Comparison of ENCODE assay signal across 2 cellular contexts in genomic region chr1:47627016-47627415, GRCh38.
TF ChIP-seq lines count a peak whose summit lies in the region.

No MANE protein-coding gene starts in this region.

TF ChIP-seq in HEK293, 187 proteins besides CTCF, POLR2A, EP300 and RAD21 (continued from another document):
- TF ChIP-seq INSM2 (tag by site-specific recombination; IDR thresholded peaks at IDR 0.05) (no peak), ZNF341 (tag by site-specific recombination; IDR thresholded peaks at IDR 0.05; ENCODE audit: low read depth) (no peak), GLI4 (tag by site-specific recombination; IDR thresholded peaks at IDR 0.05) (no peak), WT1 (tag by site-specific recombination; IDR thresholded peaks at IDR 0.05) (no peak), PBX3 (CRISPR knock-in tag; IDR thresholded peaks at IDR 0.05) (no peak), ZNF510 (tag by site-specific recombination; IDR thresholded peaks at IDR 0.05; ENCODE audit: insufficient replicate concordance) (no peak), ZNF433 (tag by site-specific recombination; IDR thresholded peaks at IDR 0.05; ENCODE audit: low read depth) (no peak), ZNF239 (tag by site-specific recombination; IDR thresholded peaks at IDR 0.05) (no peak), ZNF391 (tag by site-specific recombination; IDR thresholded peaks at IDR 0.05; ENCODE audit: borderline replicate concordance, low read depth) (no peak), ZBTB10 (tag by site-specific recombination; IDR thresholded peaks at IDR 0.05) (no peak)

TF ChIP-seq in WTC11, 78 proteins besides CTCF, POLR2A, EP300 and RAD21:
- TF ChIP-seq ZNF532 (CRISPR knock-in tag; IDR thresholded peaks at IDR 0.05; ENCODE audit: borderline replicate concordance) (no peak), ZNF232 (CRISPR knock-in tag; IDR thresholded peaks at IDR 0.05) (no peak), IRF2 (CRISPR knock-in tag; IDR thresholded peaks at IDR 0.05; ENCODE audit: borderline replicate concordance, low read depth) (no peak), MLX (CRISPR knock-in tag; IDR thresholded peaks at IDR 0.05) (no peak)
